In the genomic region with DNA sequence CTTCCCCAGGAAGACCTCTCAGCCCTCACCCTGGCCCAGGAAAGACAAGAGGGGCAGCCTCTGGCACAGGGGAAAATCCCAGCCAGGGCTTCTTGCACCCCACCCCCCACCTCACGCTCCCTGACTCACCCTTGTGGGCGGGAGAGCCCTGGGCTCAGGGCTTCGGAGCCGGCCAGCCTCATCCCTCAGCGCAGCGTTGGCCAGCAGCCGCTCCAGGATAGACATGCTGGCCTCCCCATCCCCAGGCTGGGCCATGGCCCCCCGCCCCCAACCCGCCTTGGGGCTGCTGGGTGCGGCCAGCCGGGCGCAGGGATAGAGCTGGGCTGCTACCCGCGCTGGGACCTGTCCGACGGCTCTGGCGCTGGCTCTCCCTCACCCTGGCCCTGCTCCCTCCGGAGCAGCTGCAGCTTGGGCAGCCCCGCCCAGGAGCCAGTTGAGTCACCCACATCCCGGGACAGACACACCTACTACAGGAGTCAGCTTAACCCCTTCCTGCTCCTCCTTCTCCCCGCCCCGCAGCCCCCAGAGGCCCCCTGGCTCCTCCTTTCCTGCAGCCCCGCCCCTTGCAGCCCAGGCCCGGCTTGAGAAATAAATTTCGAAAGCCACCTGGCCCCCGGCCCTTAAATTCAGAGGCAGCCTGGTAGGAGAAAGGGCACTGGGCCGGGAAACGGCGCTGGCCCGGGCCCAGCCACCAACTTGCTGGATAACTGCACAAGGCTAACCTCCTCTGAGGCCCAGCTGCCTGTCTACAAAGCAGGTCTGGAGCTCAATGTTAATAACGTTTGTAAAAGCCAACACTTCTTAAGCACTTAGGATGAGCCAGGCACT, we compare ENCODE assay signal across 8 cellular contexts. TPM values are rescaled to one million over a fixed set of nuclear protein-coding genes. Genes with fewer than 3 reads are reported as not detected.
DNase-seq lines count a peak whose midpoint lies in the region; ATAC-seq and TF ChIP-seq lines count a peak whose summit lies in the region.

No MANE protein-coding gene starts in this region.

- peak overlapping the region; percentile 17 for H3K4me3 Mint-ChIP-seq in stimulated activated memory B cell treated with anti-CD40 and anti-IgM and Interleukin-4, amounts not matched to agents 10 μg/mL and 1 μg/mL and 100 μg/mL, for 72 hours

- DNase-seq in A673 (ENCODE audit: low spot score): peak; percentile 92
- peak; percentile 87 for DNase-seq in NCI-H446 treated with DMSO at 0.1 percent for 48 hours (lab: John Stamatoyannopoulos, UW)
- peak; percentile 37 for DNase-seq in activated CD8-positive, alpha-beta memory T cell treated with anti-CD3 and anti-CD28 coated beads, Interleukin-2, amount 50 U/mL, for 24 hours (ENCODE audit: extremely low read depth)
- DNase-seq in epithelial cell of prostate (ENCODE audit: low read depth, low spot score): peak; percentile 85
- DNase-seq in midbrain (lab: John Stamatoyannopoulos, UW): peak; percentile 79

- POLR2A ChIA-PET in A673 (lab: Charles Lee; ENCODE audit: low non-redundant PET): interaction anchor here (0.7 kb wide), 2 partner anchors 11 to 49 kb away, joined by 3 read pairs; no protein-coding TSS in a partner anchor

- no peak overlapping the region for H3K27ac Mint-ChIP-seq in stimulated activated memory B cell treated with anti-CD40 and anti-IgM and Interleukin-4, amounts not matched to agents 10 μg/mL and 1 μg/mL and 100 μg/mL, for 72 hours

- no peaks in the 10 kb centered on the region for H3K9me3 ChIP-seq in A673 (ENCODE audit: low read depth, low read length, poor library complexity, severe bottlenecking)

- H3K36me3 ChIP-seq in A673 (ENCODE audit: insufficient read depth, low read length, poor library complexity, severe bottlenecking): peaks cover 65% of the 10 kb centered on the region

- CTCF ChIA-PET in A673 (lab: Charles Lee): no interaction called here

- peaks cover 23% of the 10 kb centered on the region for H3K36me3 Mint-ChIP-seq in stimulated activated memory B cell treated with anti-CD40 and anti-IgM and Interleukin-4, amounts not matched to agents 10 μg/mL and 1 μg/mL and 100 μg/mL, for 72 hours

- no peaks in the 10 kb centered on the region for H3K27me3 ChIP-seq in A673 (replicated peaks; ENCODE audit: insufficient read depth, low read depth, low read length, poor library complexity)

- peak overlapping the region; percentile 37 for H3K4me3 ChIP-seq in A673 (ENCODE audit: low read depth, low read length, poor library complexity, severe bottlenecking)

- intact Hi-C loops in A673 (cut with micrococcal nuclease; ENCODE audit: unreplicated experiment): no loop called here

- peak; percentile 98 for ATAC-seq in GM18520 (IDR thresholded peaks at IDR 0.05; ENCODE audit: unreplicated experiment)
- ATAC-seq in HG03039 (IDR thresholded peaks at IDR 0.05; ENCODE audit: unreplicated experiment): peak; percentile 99
- ATAC-seq in stimulated activated memory B cell treated with anti-CD40 and anti-IgM and Interleukin-4, amounts not matched to agents 10 μg/mL and 1 μg/mL and 100 μg/mL, for 72 hours: peak; percentile 75

- no peak for TF ChIP-seq CTCF in A673 (conservative IDR thresholded peaks at IDR 0.05; ENCODE audit: low read depth, low read length)

- peak overlapping the region; percentile 48 for H3K27ac ChIP-seq in A673 (ENCODE audit: low read depth, low read length, poor library complexity, severe bottlenecking)
- H3K27ac ChIP-seq in epithelial cell of prostate: peak overlapping the region; percentile 78

- H3K27me3 Mint-ChIP-seq in stimulated activated memory B cell treated with anti-CD40 and anti-IgM and Interleukin-4, amounts not matched to agents 10 μg/mL and 1 μg/mL and 100 μg/mL, for 72 hours: no peaks in the 10 kb centered on the region

- H3K9me3 Mint-ChIP-seq in stimulated activated memory B cell treated with anti-CD40 and anti-IgM and Interleukin-4, amounts not matched to agents 10 μg/mL and 1 μg/mL and 100 μg/mL, for 72 hours: no peaks in the 10 kb centered on the region

- H3K4me1 ChIP-seq in A673 (ENCODE audit: insufficient read depth, low read length, poor library complexity, severe bottlenecking): peaks cover 24% of the 10 kb centered on the region

- no TSS peak for BruUV-seq in A673 (replicated peaks; lab: Mats Ljungman, UMichigan)

- H3K4me1 Mint-ChIP-seq in stimulated activated memory B cell treated with anti-CD40 and anti-IgM and Interleukin-4, amounts not matched to agents 10 μg/mL and 1 μg/mL and 100 μg/mL, for 72 hours: peaks cover 18% of the 10 kb centered on the region

RNA-seq across cellular contexts. Expression of a gene that starts 13.4 kb away (rescaled TPM):
- 80.4 and 88.8 TPM in 2 replicates for total RNA-seq in A673 (2021)

RNA-seq across cellular contexts. Expression of a gene that starts 24.4 kb away (rescaled TPM):
- 393 and 399 TPM in 2 replicates for total RNA-seq in A673 (2021)

RNA-seq across cellular contexts. Expression of a gene that starts 26.8 kb away (rescaled TPM):
- total RNA-seq in A673 (2021): not detected in 2 replicates

Comparison
In these comparisons a context has a peak if more than half of its experiments do, and no peak if none do; other contexts are left out.
1. Peak in every context shown above with its lines: DNase-seq, ATAC-seq, H3K4me3 ChIP-seq and H3K27ac ChIP-seq.
2. DNase-seq: peak in every context shown above with its lines; median percentile 92 in A673; 87 in NCI-H446 treated with DMSO at 0.1 percent for 48 hours; 85 in epithelial cell of prostate; 79 in midbrain; 37 in activated CD8-positive, alpha-beta memory T cell treated with anti-CD3 and anti-CD28 coated beads, Interleukin-2, amount 50 U/mL, for 24 hours.